ENCODE assay signal across 18 cellular contexts in the genomic region with DNA sequence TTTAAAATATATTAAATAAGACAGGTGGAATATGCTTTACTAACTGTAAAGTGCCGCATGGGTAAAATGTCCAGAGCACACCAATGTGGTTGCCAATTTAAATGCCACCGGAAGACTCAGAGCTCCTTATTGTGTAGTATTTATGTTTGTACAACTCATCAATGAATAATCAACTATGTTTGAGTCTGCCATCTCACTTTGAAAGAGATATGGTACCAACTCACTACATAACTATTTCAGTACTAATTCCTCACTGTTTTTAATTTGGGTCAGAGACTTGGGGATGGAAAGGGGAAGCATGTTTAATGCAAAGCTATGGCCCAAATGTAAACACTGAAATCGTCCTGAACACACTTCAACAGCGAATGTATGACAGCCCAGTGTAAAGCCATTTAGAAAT.
DNase-seq lines count a peak whose midpoint lies in the region; ATAC-seq and TF ChIP-seq lines count a peak whose summit lies in the region.
"Had no signal": no experiment of that assay in that cellular context is flagged by ENCODE, and none has a peak within 500 bp of the region (broad histone marks: within the 10 kb centered on the region; RNA-seq: fewer than 3 reads in every experiment).

No MANE protein-coding gene starts in this region.

- ATAC-seq in GM18870 (IDR thresholded peaks at IDR 0.05; ENCODE audit: unreplicated experiment) (no peak), HG03469 (IDR thresholded peaks at IDR 0.05; ENCODE audit: unreplicated experiment) (no peak), lower lobe of right lung (no peak)
- ATAC-seq: activated CD4-positive, CD25-positive, alpha-beta regulatory T cell treated with anti-CD3 and anti-CD28 coated beads, Interleukin-2, amount 50 U/mL, for 24 hours; activated T-cell treated with anti-CD3 and anti-CD28 coated beads, Interleukin-2, amount 50 U/mL, for 72 hours had no signal

- DNase-seq in AG08395 (ENCODE audit: low spot score) (peak; percentile 14), HS-5 (ENCODE audit: low read depth) (peak; percentile 63), adipocyte (ENCODE audit: low read depth) (peak; percentile 47), iris pigment epithelial cell (ENCODE audit: low read depth) (peak; percentile 38), T-helper 2 cell (no peak), lower lobe of right lung (no peak)
- DNase-seq: activated T-cell treated with anti-CD3 and anti-CD28 coated beads, Interleukin-2, amount 50 U/mL, for 72 hours; CD8-positive, alpha-beta memory T cell; endodermal cell; midbrain; NCI-H1436; NCI-H748 treated with DMSO at 0.1 percent for 48 hours; small intestine; stimulated activated CD4-positive, alpha-beta T cell treated with anti-CD3 and anti-CD28 coated beads, Interleukin-4, amount 100 ng/mL, for 24 hours had no signal

- no peak overlapping the region for H3K27ac ChIP-seq in lower lobe of right lung
- H3K27ac ChIP-seq: prostate gland had no signal

- H3K27me3 ChIP-seq in adipocyte (replicated peaks; ENCODE audit: control insufficient read depth, insufficient read depth, low read length) (no peaks in the 10 kb centered on the region), lower lobe of right lung (ENCODE audit: low read depth) (no peaks in the 10 kb centered on the region)

- no peaks in the 10 kb centered on the region for H3K36me3 ChIP-seq in adipocyte (ENCODE audit: control insufficient read depth, insufficient read depth, low read length, severe bottlenecking)
- no peaks in the 10 kb centered on the region for H3K36me3 ChIP-seq in lower lobe of right lung
- H3K36me3 ChIP-seq: prostate gland had no signal

- H3K9me3 ChIP-seq in adipocyte (ENCODE audit: control insufficient read depth, low read length) = no peaks in the 10 kb centered on the region
- H3K9me3 ChIP-seq in lower lobe of right lung = no peaks in the 10 kb centered on the region
- H3K9me3 ChIP-seq: prostate gland had no signal

- H3K9ac ChIP-seq in adipocyte (ENCODE audit: low read length) = no peak overlapping the region

- intact Hi-C loops in lower lobe of right lung (cut with DNase I) = no loop called here

- no peak overlapping the region for H3K4me3 ChIP-seq in adipocyte (ENCODE audit: low read length)
- no peak overlapping the region for H3K4me3 ChIP-seq in lower lobe of right lung
- H3K4me3 ChIP-seq: prostate gland had no signal

- TF ChIP-seq CTCF in lower lobe of right lung (IDR thresholded peaks at IDR 0.05) = no peak

- H3K4me1 ChIP-seq in adipocyte (ENCODE audit: control insufficient read depth, insufficient read depth, low read length) = peaks cover 5% of the 10 kb centered on the region
- no peaks in the 10 kb centered on the region for H3K4me1 ChIP-seq in lower lobe of right lung
- H3K4me1 ChIP-seq: prostate gland had no signal

Comparison
In these comparisons a context has a peak if more than half of its experiments do, and no peak if none do; other contexts are left out.
1. DNase-seq: peak in AG08395 (single experiment), HS-5 (single experiment), adipocyte (single experiment) and iris pigment epithelial cell (single experiment); none in T-helper 2 cell (0 of 5) and lower lobe of right lung (single experiment).